25 cellular contexts compared by ENCODE assay signal in genomic region chr18:11489266-11489899, GRCh38.
"Had no signal": no experiment of that assay in that cellular context is flagged by ENCODE, and none has a peak within 500 bp of the region (broad histone marks: within the 10 kb centered on the region; RNA-seq: fewer than 3 reads in every experiment).

No MANE protein-coding gene starts in this region.

- ATAC-seq: left colon; naive thymus-derived CD4-positive, alpha-beta T cell; natural killer cell treated with Interleukin-12 subunit alpha and Interleukin-12 subunit beta and Interleukin-15 and Interleukin-18, amount 100 ng/mL, for 72 hours; right lobe of liver; stimulated activated naive CD8-positive, alpha-beta T cell treated with anti-CD3 and anti-CD28 coated beads, Interleukin-15, Interleukin-2, amounts not matched to agents 100 U/mL and 50 U/mL, for 24 hours had no signal

- DNase-seq: hypothalamus; immature natural killer cell; kidney; left colon; left ventricle myocardium inferior; mesendoderm; naive thymus-derived CD4-positive, alpha-beta T cell; ovary; right lobe of liver; stimulated activated CD4-positive, alpha-beta T cell treated with anti-CD3 and anti-CD28 coated beads, Interleukin-12 subunit alpha, Interleukin-12 subunit beta, amount 100 ng/mL, for 4 hours; stimulated activated CD4-positive, alpha-beta T cell treated with anti-CD3 and anti-CD28 coated beads, Interleukin-15, amount 100 ng/mL, for 24 hours; stimulated activated CD4-positive, alpha-beta T cell treated with anti-CD3 and anti-CD28 coated beads, Interleukin-2, amount 100 ng/mL, for 24 hours; stimulated activated CD4-positive, alpha-beta T cell treated with anti-CD3 and anti-CD28 coated beads, Interleukin-4, amount 100 ng/mL, for 1 hour; stimulated activated naive B cell treated with anti-CD40 and anti-IgM and Interleukin-4, amounts not matched to agents 10 μg/mL and 1 μg/mL and 100 μg/mL, for 72 hours; stimulated activated naive CD8-positive, alpha-beta T cell treated with anti-CD3 and anti-CD28 coated beads, Interleukin-15, Interleukin-2, amounts not matched to agents 100 U/mL and 50 U/mL, for 24 hours; stomach; testis; thyroid gland; transverse colon; upper lobe of left lung had no signal

- H3K36me3 ChIP-seq: left ventricle myocardium inferior, ovary, right atrium auricular region, right lobe of liver, stomach, thyroid gland, transverse colon, upper lobe of left lung had no signal

- H3K4me3 ChIP-seq: left ventricle myocardium inferior, lung, ovary, right atrium auricular region, right lobe of liver, skin epidermis, stomach, testis, thyroid gland, transverse colon, upper lobe of left lung had no signal

- FAIRE-seq: islet of Langerhans, kidney had no signal

- H3K4me1 ChIP-seq: right atrium auricular region, right lobe of liver, stomach, testis, thyroid gland, transverse colon, upper lobe of left lung had no signal

- H3K27me3 ChIP-seq: ovary, right atrium auricular region, right lobe of liver, stomach, testis, thyroid gland, transverse colon, upper lobe of left lung had no signal

- H3K9me3 ChIP-seq: left ventricle myocardium inferior, ovary, right atrium auricular region, right lobe of liver, stomach, testis, thyroid gland, transverse colon, upper lobe of left lung had no signal

- H3K27ac ChIP-seq: left ventricle myocardium inferior, ovary, right atrium auricular region, right lobe of liver, skin epidermis, stomach, testis, thyroid gland, transverse colon, upper lobe of left lung had no signal
